Comparison of ENCODE assay signal across 19 cellular contexts in genomic region chr3:78405745-78406144, GRCh38.
DNase-seq lines count a peak whose midpoint lies in the region; ATAC-seq, FAIRE-seq and TF ChIP-seq lines count a peak whose summit lies in the region.
"Had no signal": no experiment of that assay in that cellular context is flagged by ENCODE, and none has a peak within 500 bp of the region (broad histone marks: within the 10 kb centered on the region; RNA-seq: fewer than 3 reads in every experiment).

No MANE protein-coding gene starts in this region.

- POLR2A ChIA-PET in A549 (lab: Yijun Ruan, JAX): no interaction called here

- no peaks in the 10 kb centered on the region for H3K9me2 ChIP-seq in GM23248 (ENCODE audit: insufficient read depth)

- H4K20me1 ChIP-seq in GM23248 (ENCODE audit: insufficient read depth): no peaks in the 10 kb centered on the region

- no peaks in the 10 kb centered on the region for H3K79me2 ChIP-seq in GM23248 (ENCODE audit: insufficient read depth)

- H3K4me1 ChIP-seq in A549: no peaks in the 10 kb centered on the region
- H3K4me1 ChIP-seq in GM23248 (ENCODE audit: insufficient read depth): no peaks in the 10 kb centered on the region
- peaks cover 3% of the 10 kb centered on the region for H3K4me1 ChIP-seq in suprapubic skin
- H3K4me1 ChIP-seq: Caco-2, HAP-1 had no signal

- no peak for TF ChIP-seq CTCF in A549 (IDR thresholded peaks at IDR 0.05)
- no peak for TF ChIP-seq CTCF in suprapubic skin (IDR thresholded peaks at IDR 0.05)

- no peak for TF ChIP-seq POLR2A in A549 (IDR thresholded peaks at IDR 0.05; ENCODE audit: low read length)
- no peak for TF ChIP-seq POLR2A in suprapubic skin (IDR thresholded peaks at IDR 0.05)

- FAIRE-seq in A549 (lab: Jason Lieb, UNC): no peak
- FAIRE-seq: G401.6, GM19239, H54 had no signal

- H3K36me3 ChIP-seq in GM23248 (ENCODE audit: low read depth): no peaks in the 10 kb centered on the region
- H3K36me3 ChIP-seq in suprapubic skin: no peaks in the 10 kb centered on the region
- H3K36me3 ChIP-seq: HAP-1 had no signal

- TF ChIP-seq EP300 in A549 (IDR thresholded peaks at IDR 0.05) (no peak), Ishikawa (IDR thresholded peaks at IDR 0.05; ENCODE audit: borderline replicate concordance) (no peak), suprapubic skin (IDR thresholded peaks at IDR 0.05) (no peak)

- H3K4me2 ChIP-seq in A549 (no peak overlapping the region), GM23248 (ENCODE audit: unreplicated experiment) (no peak overlapping the region)

- CTCF ChIA-PET in A549 (lab: Yijun Ruan, JAX): no interaction called here

- in situ Hi-C loops in GM23248 (cut with MboI): no loop called here

- no peak overlapping the region for H3K4me3 ChIP-seq in A549
- H3K4me3 ChIP-seq in GM23248: no peak overlapping the region
- no peak overlapping the region for H3K4me3 ChIP-seq in suprapubic skin
- H3K4me3 ChIP-seq: HAP-1 had no signal

- no peak for DNase-seq in A549 (ENCODE audit: low read depth in 1 of 2, low spot score in 1 of 2)
- peak; percentile 6 for DNase-seq in GM23248
- DNase-seq in kidney glomerular epithelial cell (lab: John Stamatoyannopoulos, UW): peak; percentile 0
- DNase-seq in suprapubic skin (ENCODE audit: low spot score in 2 of 2): no peak
- DNase-seq in stimulated activated naive CD4-positive, alpha-beta T cell treated with Interleukin-2 at 50 U/mL for 16 hours (lab: John Stamatoyannopoulos, UW): no peak
- DNase-seq: 8988T; Caco-2; CD4-positive, CD25-positive, alpha-beta regulatory T cell; CD8-positive, alpha-beta T cell; DMS153; DND-41; GOT3 had no signal

- H2AFZ ChIP-seq in GM23248: no peak overlapping the region

- H3K27me3 ChIP-seq in GM23248 (replicated peaks; ENCODE audit: insufficient read depth) (no peaks in the 10 kb centered on the region), suprapubic skin (no peaks in the 10 kb centered on the region)

- H3F3A ChIP-seq in GM23248 (ENCODE audit: insufficient read depth): no peaks in the 10 kb centered on the region

- TF ChIP-seq RAD21 in A549 (conservative IDR thresholded peaks at IDR 0.05 in 1 of 2, IDR thresholded peaks at IDR 0.05 in 1 of 2): no peak
- no peak for TF ChIP-seq RAD21 in Ishikawa (IDR thresholded peaks at IDR 0.05; ENCODE audit: low read depth)

- ATAC-seq in A549 (no peak), HG03354 (IDR thresholded peaks at IDR 0.05; ENCODE audit: poor library complexity, severe bottlenecking, unreplicated experiment) (no peak)
- ATAC-seq: CD8-positive, alpha-beta T cell had no signal

- WGBS in A549 (ENCODE audit: missing lambda C conversion rate): under 1% methylated on average over 3 of the region's 3 CpGs
- 16 to 24% methylated on average over 3 of the region's 3 CpGs for WGBS in GM23248 (ENCODE audit: low coverage in 1 of 2, low lambda C conversion rate in 2 of 2, missing lambda C conversion rate in 2 of 2), 2 experiments
- WGBS in suprapubic skin: 69% methylated on average over 3 of the region's 3 CpGs

- H3K27ac ChIP-seq in A549: no peak overlapping the region
- no peak overlapping the region for H3K27ac ChIP-seq in GM23248
- H3K27ac ChIP-seq in suprapubic skin: no peak overlapping the region
- H3K27ac ChIP-seq: C4-2B had no signal

- no peaks in the 10 kb centered on the region for H3K9me3 ChIP-seq in A549
- H3K9me3 ChIP-seq in GM23248 (ENCODE audit: low read depth): no peaks in the 10 kb centered on the region
- no peaks in the 10 kb centered on the region for H3K9me3 ChIP-seq in suprapubic skin
- H3K9me3 ChIP-seq: Caco-2, HAP-1 had no signal

- no peak overlapping the region for H3K9ac ChIP-seq in GM23248

TF ChIP-seq in A549, 52 proteins besides CTCF, POLR2A, EP300 and RAD21:
- TF ChIP-seq REST (IDR thresholded peaks at IDR 0.05): peak; percentile 68; the same call in 1 of the 2 replicates
- no peak for TF ChIP-seq RARB (CRISPR knock-in tag; IDR thresholded peaks at IDR 0.05)
- TF ChIP-seq NFE2L2 (conservative IDR thresholded peaks at IDR 0.05; ENCODE audit: low read length): no peak
- no peak for TF ChIP-seq ELK1 (IDR thresholded peaks at IDR 0.05; ENCODE audit: low read depth, low read length)
- no peak for TF ChIP-seq MYC (IDR thresholded peaks at IDR 0.05; ENCODE audit: borderline replicate concordance, low read length)

TF ChIP-seq in Ishikawa, 13 proteins besides CTCF, POLR2A, EP300 and RAD21:
- TF ChIP-seq REST (IDR thresholded peaks at IDR 0.05; ENCODE audit: low read depth) (peak; percentile 68), EGR1 (IDR thresholded peaks at IDR 0.05) (no peak), TAF1 (IDR thresholded peaks at IDR 0.05; ENCODE audit: low read depth) (no peak), CREB1 (IDR thresholded peaks at IDR 0.05; ENCODE audit: low read depth) (no peak), ZBTB7A (IDR thresholded peaks at IDR 0.05; ENCODE audit: low read depth) (no peak)

Comparison
In these comparisons a context has a peak if more than half of its experiments do, and no peak if none do; other contexts are left out.
1. DNase-seq: peak in GM23248 (single experiment) and kidney glomerular epithelial cell (single experiment); none in A549 (0 of 2), suprapubic skin (0 of 2) and stimulated activated naive CD4-positive, alpha-beta T cell treated with Interleukin-2 at 50 U/mL for 16 hours (single experiment).